8 cellular contexts compared by ENCODE assay signal in the genomic region with DNA sequence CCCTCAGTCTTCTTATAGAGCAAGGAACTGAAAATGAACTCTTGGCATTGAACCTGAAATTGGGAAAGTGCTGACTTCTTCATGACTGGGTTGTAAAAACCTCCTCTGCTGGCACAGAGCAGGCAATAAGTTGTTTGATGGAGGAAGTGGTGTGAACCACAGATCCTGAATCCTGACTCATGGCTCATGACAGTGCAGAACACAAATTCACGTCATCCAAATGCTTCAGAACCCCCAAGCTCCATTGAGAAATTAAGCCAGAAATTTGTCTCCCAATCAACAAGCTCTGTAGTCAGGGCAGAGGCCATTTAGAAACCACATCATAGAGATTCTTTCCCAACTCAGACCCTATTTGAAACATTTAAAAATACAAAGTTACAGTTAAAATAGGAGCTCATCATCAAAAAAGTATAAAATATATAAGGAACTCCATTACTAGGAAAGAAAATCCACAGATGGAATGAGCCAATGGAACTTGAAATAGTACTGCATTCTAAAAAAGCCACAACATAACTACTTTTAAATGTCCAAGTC. TPM values are rescaled to one million over a fixed set of nuclear protein-coding genes. Genes with fewer than 3 reads are reported as not detected.
DNase-seq lines count a peak whose midpoint lies in the region; ATAC-seq and TF ChIP-seq lines count a peak whose summit lies in the region.

No MANE protein-coding gene starts in this region.

- H3K27ac Mint-ChIP-seq in activated CD8-positive, alpha-beta T cell treated with anti-CD3 and anti-CD28 coated beads for 36 hours, result no peak overlapping the region
- H3K27ac Mint-ChIP-seq in stimulated activated naive CD8-positive, alpha-beta T cell treated with anti-CD3 and anti-CD28 coated beads, Interleukin-15, amount 100 ng/mL, for 72 hours, result peak overlapping the region in 1 of 2 donors; percentile 57

- no peaks in the 10 kb centered on the region for H3K9me3 ChIP-seq in stomach

- POLR2A ChIA-PET in activated CD8-positive, alpha-beta T cell treated with anti-CD3 and anti-CD28 coated beads for 36 hours (lab: Charles Lee), result interaction anchor here (1.1 to 4.3 kb wide), 2 partner anchors 9 to 19 kb away, joined by 4 to 16 read pairs; a partner anchor contains a TSS

- H3K36me3 Mint-ChIP-seq in activated CD8-positive, alpha-beta T cell treated with anti-CD3 and anti-CD28 coated beads for 36 hours (ENCODE audit: low read depth), result no peaks in the 10 kb centered on the region

- no peak for TF ChIP-seq CTCF in activated CD8-positive, alpha-beta T cell treated with anti-CD3 and anti-CD28 coated beads for 36 hours (IDR thresholded peaks at IDR 0.05)
- TF ChIP-seq CTCF in stomach (IDR thresholded peaks at IDR 0.05), result no peak

- no peak for TF ChIP-seq POLR2A in stomach (IDR thresholded peaks at IDR 0.05)

- peak; percentile 83 for ATAC-seq in activated CD8-positive, alpha-beta T cell treated with anti-CD3 and anti-CD28 coated beads for 36 hours
- peak; percentile 95 for ATAC-seq in stimulated activated naive CD8-positive, alpha-beta T cell treated with anti-CD3 and anti-CD28 coated beads, Interleukin-15, amount 100 ng/mL, for 72 hours
- ATAC-seq in HG02840 (IDR thresholded peaks at IDR 0.05; ENCODE audit: low FRiP score, unreplicated experiment) (no peak), HG02678 (IDR thresholded peaks at IDR 0.05; ENCODE audit: unreplicated experiment) (no peak)

- WGBS in stomach, 5 donors, result 40 to 70% (median 60%) methylated on average over 1 of the region's 1 CpG

- H3K27me3 Mint-ChIP-seq in activated CD8-positive, alpha-beta T cell treated with anti-CD3 and anti-CD28 coated beads for 36 hours, result peaks cover 1% of the 10 kb centered on the region
- no peaks in the 10 kb centered on the region for H3K27me3 Mint-ChIP-seq in stimulated activated naive CD8-positive, alpha-beta T cell treated with anti-CD3 and anti-CD28 coated beads, Interleukin-15, amount 100 ng/mL, for 72 hours

- DNase-seq in GM04504 (ENCODE audit: low read depth) (peak; percentile 100), HT1080 (ENCODE audit: low read depth) (peak; percentile 99), glomerular visceral epithelial cell (ENCODE audit: extremely low spot score) (peak; percentile 93), stomach (no peak)
- peak; percentile 66 for DNase-seq in activated CD8-positive, alpha-beta T cell treated with anti-CD3 and anti-CD28 coated beads for 36 hours
- peak in 1 of 2 donors; percentile 40 for DNase-seq in stimulated activated naive CD8-positive, alpha-beta T cell treated with anti-CD3 and anti-CD28 coated beads, Interleukin-15, amount 100 ng/mL, for 72 hours

- H3K4me1 Mint-ChIP-seq in activated CD8-positive, alpha-beta T cell treated with anti-CD3 and anti-CD28 coated beads for 36 hours (ENCODE audit: low read depth), result peaks cover 33% of the 10 kb centered on the region
- peaks cover 42% of the 10 kb centered on the region for H3K4me1 Mint-ChIP-seq in stimulated activated naive CD8-positive, alpha-beta T cell treated with anti-CD3 and anti-CD28 coated beads, Interleukin-15, amount 100 ng/mL, for 72 hours

- intact Hi-C loops in activated CD8-positive, alpha-beta T cell treated with anti-CD3 and anti-CD28 coated beads for 36 hours (cut with micrococcal nuclease), result no loop called here
- intact Hi-C loops in stomach (cut with DNase I; ENCODE audit: low total_unique reads), result no loop called here

- no peak for TF ChIP-seq EP300 in stomach (IDR thresholded peaks at IDR 0.05)

- no peaks in the 10 kb centered on the region for H3K36me3 ChIP-seq in stomach

- H3K4me1 ChIP-seq in stomach, result no peaks in the 10 kb centered on the region

- CTCF ChIA-PET in activated CD8-positive, alpha-beta T cell treated with anti-CD3 and anti-CD28 coated beads for 36 hours (lab: Charles Lee), result interaction anchor here (1.1 to 7.9 kb wide), 5 partner anchors 9 to 266 kb away, joined by 3 to 86 read pairs (median 15); a partner anchor contains a TSS

- H3K27ac ChIP-seq in stomach, result no peak overlapping the region

- H3K27me3 ChIP-seq in stomach, result no peaks in the 10 kb centered on the region

- H3K4me3 Mint-ChIP-seq in activated CD8-positive, alpha-beta T cell treated with anti-CD3 and anti-CD28 coated beads for 36 hours, result no peak overlapping the region
- peak overlapping the region in 1 of 2 donors; percentile 2 for H3K4me3 Mint-ChIP-seq in stimulated activated naive CD8-positive, alpha-beta T cell treated with anti-CD3 and anti-CD28 coated beads, Interleukin-15, amount 100 ng/mL, for 72 hours

- H3K4me3 ChIP-seq in stomach, result no peak overlapping the region

- no peaks in the 10 kb centered on the region for H3K9me3 Mint-ChIP-seq in activated CD8-positive, alpha-beta T cell treated with anti-CD3 and anti-CD28 coated beads for 36 hours
- H3K9me3 Mint-ChIP-seq in stimulated activated naive CD8-positive, alpha-beta T cell treated with anti-CD3 and anti-CD28 coated beads, Interleukin-15, amount 100 ng/mL, for 72 hours, result no peaks in the 10 kb centered on the region

RNA-seq across cellular contexts. Expression of a gene that starts 10.3 kb away (rescaled TPM):
- 64.7 and 69.8 TPM in 2 replicates for total RNA-seq in HT1080 (2014; rRNA removed; shearing (Covaris generic))
- polyA plus RNA-seq in HT1080 (2015; cell fraction: cytosol; rRNA removed), result 94.6 and 110 TPM in 2 replicates
- 105 and 106 TPM in 2 replicates for polyA plus RNA-seq in HT1080 (2015; cell fraction: nucleus; rRNA removed)
- 10 to 100 TPM; 42.4 to 46.1 TPM for total RNA-seq in activated CD8-positive, alpha-beta T cell treated with anti-CD3 and anti-CD28 coated beads for 36 hours
- total RNA-seq in stomach, result 10 to 100 TPM; 18.5 to 33.0 (median 30.8) TPM
- polyA plus RNA-seq in stomach, result 10 to 100 TPM in 2 of 3 donors, 1 to 10 TPM in 1; 6.3 to 32.4 (median 19.2) TPM

Comparison
In these comparisons a context has a peak if more than half of its experiments do, and no peak if none do; other contexts are left out.
1. ATAC-seq: peak in activated CD8-positive, alpha-beta T cell treated with anti-CD3 and anti-CD28 coated beads for 36 hours (single experiment) and stimulated activated naive CD8-positive, alpha-beta T cell treated with anti-CD3 and anti-CD28 coated beads, Interleukin-15, amount 100 ng/mL, for 72 hours (single experiment); none in HG02840 (single experiment) and HG02678 (single experiment).